ENCODE assay signal across 1 cellular context in the genomic region with DNA sequence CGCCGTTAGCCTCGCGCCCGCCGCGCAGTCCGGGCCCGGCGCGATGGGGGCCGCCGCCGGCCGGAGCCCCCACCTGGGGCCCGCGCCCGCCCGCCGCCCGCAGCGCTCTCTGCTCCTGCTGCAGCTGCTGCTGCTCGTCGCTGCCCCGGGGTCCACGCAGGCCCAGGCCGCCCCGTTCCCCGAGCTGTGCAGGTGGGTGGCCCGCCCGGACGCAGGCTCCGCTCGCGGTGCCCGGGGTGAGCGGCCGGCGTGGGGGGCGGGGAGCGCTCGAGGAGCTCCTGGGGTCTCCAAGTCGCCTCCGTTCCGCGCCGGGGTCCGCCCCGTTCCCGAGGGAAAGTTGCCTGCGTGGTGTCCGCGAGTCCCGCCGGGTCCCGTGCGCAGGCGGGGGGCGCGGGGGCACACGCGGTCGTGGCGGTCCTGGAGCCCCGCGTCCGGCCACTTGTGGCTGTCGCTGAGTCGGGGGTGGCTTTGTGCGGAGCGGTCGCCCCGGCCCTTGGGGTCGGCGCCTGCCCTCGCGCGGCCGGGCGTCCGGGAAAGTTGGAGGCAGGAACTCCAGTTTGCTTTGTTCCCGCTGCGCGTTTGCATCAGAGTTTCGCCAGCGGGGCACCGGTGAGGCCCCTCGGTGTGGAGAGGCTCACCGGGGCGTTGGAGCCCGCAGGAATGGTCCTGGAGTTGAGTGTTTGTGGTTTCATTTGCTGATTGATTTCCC.
TF ChIP-seq lines count a peak whose summit lies in the region.

No MANE protein-coding gene starts in this region.

TF ChIP-seq in HepG2, 621 proteins besides CTCF, POLR2A, EP300 and RAD21 (continued from another document and continues in another):
- TF ChIP-seq ZNF629 (CRISPR knock-in tag; conservative IDR thresholded peaks at IDR 0.05) (0 out of 2 replicates have a peak, but pooled peaks have one; percentile 6), SP2 (CRISPR knock-in tag; IDR thresholded peaks at IDR 0.05) (0 out of 2 replicates have a peak, but pooled peaks have one; percentile 1), NFKB2 (CRISPR knock-in tag; IDR thresholded peaks at IDR 0.05; ENCODE audit: borderline replicate concordance) (peak; percentile 72; the same call in 1 of the 2 replicates), ZNF781 (CRISPR knock-in tag; IDR thresholded peaks at IDR 0.05; ENCODE audit: borderline replicate concordance, not compliant biosample characterization) (no peak), ZNF329 (CRISPR knock-in tag; IDR thresholded peaks at IDR 0.05; ENCODE audit: low read depth) (peak; percentile 25; the same call in 1 of the 2 replicates), ZNF790 (CRISPR knock-in tag; IDR thresholded peaks at IDR 0.05; ENCODE audit: borderline replicate concordance) (peak; percentile 46; the same call in 1 of the 2 replicates), ZNF160 (CRISPR knock-in tag; IDR thresholded peaks at IDR 0.05) (0 out of 2 replicates have a peak, but pooled peaks have one; percentile 34), TMF1 (CRISPR knock-in tag; IDR thresholded peaks at IDR 0.05; ENCODE audit: low read depth) (peak; percentile 84; the same call in 1 of the 2 replicates), NFYB (CRISPR knock-in tag; IDR thresholded peaks at IDR 0.05) (no peak), SMARCC2 (IDR thresholded peaks at IDR 0.05) (no peak), SNAI1 (CRISPR knock-in tag; IDR thresholded peaks at IDR 0.05; ENCODE audit: borderline replicate concordance) (no peak), RXRA (CRISPR knock-in tag; IDR thresholded peaks at IDR 0.05) (0 out of 2 replicates have a peak, but pooled peaks have one; percentile 40), ZNF563 (CRISPR knock-in tag; IDR thresholded peaks at IDR 0.05) (peak; percentile 86), ZNF564 (CRISPR knock-in tag; IDR thresholded peaks at IDR 0.05) (0 out of 2 replicates have a peak, but pooled peaks have one; percentile 57), ZSCAN21 (CRISPR knock-in tag; IDR thresholded peaks at IDR 0.05; ENCODE audit: borderline replicate concordance) (peak; percentile 56; the same call in 1 of the 2 replicates), ZNF343 (CRISPR knock-in tag; IDR thresholded peaks at IDR 0.05) (no peak), PHF8 (CRISPR knock-in tag; IDR thresholded peaks at IDR 0.05) (peak; percentile 69; the same call in 1 of the 2 replicates), REXO4 (CRISPR knock-in tag; IDR thresholded peaks at IDR 0.05; ENCODE audit: borderline replicate concordance) (0 out of 2 replicates have a peak, but pooled peaks have one; percentile 48), ZNF235 (CRISPR knock-in tag; IDR thresholded peaks at IDR 0.05; ENCODE audit: borderline replicate concordance) (peak; percentile 72; the same call in 1 of the 2 replicates), ZIK1 (CRISPR knock-in tag; IDR thresholded peaks at IDR 0.05; ENCODE audit: borderline replicate concordance, low read depth) (peak; percentile 58; the same call in 1 of the 2 replicates), TBL1XR1 (IDR thresholded peaks at IDR 0.05; ENCODE audit: borderline replicate concordance, low read length, partially characterized antibody) (no peak), SIN3B (IDR thresholded peaks at IDR 0.05; ENCODE audit: low read length) (no peak), SRY (CRISPR knock-in tag; IDR thresholded peaks at IDR 0.05) (0 out of 2 replicates have a peak, but pooled peaks have one; percentile 34), ZNF616 (CRISPR knock-in tag; IDR thresholded peaks at IDR 0.05; ENCODE audit: low read depth) (peak; percentile 63; the same call in 1 of the 2 replicates), MYC (CRISPR knock-in tag; IDR thresholded peaks at IDR 0.05; ENCODE audit: borderline replicate concordance) (peak; percentile 38), BORCS8-MEF2B (CRISPR knock-in tag; IDR thresholded peaks at IDR 0.05) (peak; percentile 50; the same call in 1 of the 2 replicates), ZNF709 (CRISPR knock-in tag; IDR thresholded peaks at IDR 0.05) (peak; percentile 2; the same call in 1 of the 2 replicates), ZNF850 (CRISPR knock-in tag; conservative IDR thresholded peaks at IDR 0.05) (peak; percentile 10; the same call in 1 of the 2 replicates), HES4 (CRISPR knock-in tag; IDR thresholded peaks at IDR 0.05; ENCODE audit: borderline replicate concordance) (peak; percentile 88; the same call in 1 of the 2 replicates), TAF15 (IDR thresholded peaks at IDR 0.05; ENCODE audit: low read depth, low read length, poor library complexity, severe bottlenecking) (peak; percentile 45), AGO2 (optimal IDR thresholded peaks at IDR 0.05; ENCODE audit: low read depth, low read length) (peak; percentile 94), ZNF674 (CRISPR knock-in tag; IDR thresholded peaks at IDR 0.05; ENCODE audit: low read depth) (peak; percentile 30; the same call in 1 of the 2 replicates), TCF12 (IDR thresholded peaks at IDR 0.05) (no peak), TCF12 (CRISPR knock-in tag; IDR thresholded peaks at IDR 0.05) (0 out of 2 replicates have a peak, but pooled peaks have one; percentile 64)
- TF ChIP-seq, protein P1, sequence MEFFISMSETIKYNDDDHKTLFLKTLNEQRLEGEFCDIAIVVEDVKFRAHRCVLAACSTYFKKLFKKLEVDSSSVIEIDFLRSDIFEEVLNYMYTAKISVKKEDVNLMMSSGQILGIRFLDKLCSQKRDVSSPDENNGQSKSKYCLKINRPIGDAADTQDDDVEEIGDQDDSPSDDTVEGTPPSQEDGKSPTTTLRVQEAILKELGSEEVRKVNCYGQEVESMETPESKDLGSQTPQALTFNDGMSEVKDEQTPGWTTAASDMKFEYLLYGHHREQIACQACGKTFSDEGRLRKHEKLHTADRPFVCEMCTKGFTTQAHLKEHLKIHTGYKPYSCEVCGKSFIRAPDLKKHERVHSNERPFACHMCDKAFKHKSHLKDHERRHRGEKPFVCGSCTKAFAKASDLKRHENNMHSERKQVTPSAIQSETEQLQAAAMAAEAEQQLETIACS (CRISPR knock-in tag; IDR thresholded peaks at IDR 0.05) = 0 out of 2 replicates have a peak, but pooled peaks have one; percentile 30
- TF ChIP-seq, protein P2, sequence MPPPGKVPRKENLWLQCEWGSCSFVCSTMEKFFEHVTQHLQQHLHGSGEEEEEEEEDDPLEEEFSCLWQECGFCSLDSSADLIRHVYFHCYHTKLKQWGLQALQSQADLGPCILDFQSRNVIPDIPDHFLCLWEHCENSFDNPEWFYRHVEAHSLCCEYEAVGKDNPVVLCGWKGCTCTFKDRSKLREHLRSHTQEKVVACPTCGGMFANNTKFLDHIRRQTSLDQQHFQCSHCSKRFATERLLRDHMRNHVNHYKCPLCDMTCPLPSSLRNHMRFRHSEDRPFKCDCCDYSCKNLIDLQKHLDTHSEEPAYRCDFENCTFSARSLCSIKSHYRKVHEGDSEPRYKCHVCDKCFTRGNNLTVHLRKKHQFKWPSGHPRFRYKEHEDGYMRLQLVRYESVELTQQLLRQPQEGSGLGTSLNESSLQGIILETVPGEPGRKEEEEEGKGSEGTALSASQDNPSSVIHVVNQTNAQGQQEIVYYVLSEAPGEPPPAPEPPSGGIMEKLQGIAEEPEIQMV (CRISPR knock-in tag; IDR thresholded peaks at IDR 0.05; ENCODE audit: low read depth) = 0 out of 2 replicates have a peak, but pooled peaks have one; percentile 71
- TF ChIP-seq, protein P3, sequence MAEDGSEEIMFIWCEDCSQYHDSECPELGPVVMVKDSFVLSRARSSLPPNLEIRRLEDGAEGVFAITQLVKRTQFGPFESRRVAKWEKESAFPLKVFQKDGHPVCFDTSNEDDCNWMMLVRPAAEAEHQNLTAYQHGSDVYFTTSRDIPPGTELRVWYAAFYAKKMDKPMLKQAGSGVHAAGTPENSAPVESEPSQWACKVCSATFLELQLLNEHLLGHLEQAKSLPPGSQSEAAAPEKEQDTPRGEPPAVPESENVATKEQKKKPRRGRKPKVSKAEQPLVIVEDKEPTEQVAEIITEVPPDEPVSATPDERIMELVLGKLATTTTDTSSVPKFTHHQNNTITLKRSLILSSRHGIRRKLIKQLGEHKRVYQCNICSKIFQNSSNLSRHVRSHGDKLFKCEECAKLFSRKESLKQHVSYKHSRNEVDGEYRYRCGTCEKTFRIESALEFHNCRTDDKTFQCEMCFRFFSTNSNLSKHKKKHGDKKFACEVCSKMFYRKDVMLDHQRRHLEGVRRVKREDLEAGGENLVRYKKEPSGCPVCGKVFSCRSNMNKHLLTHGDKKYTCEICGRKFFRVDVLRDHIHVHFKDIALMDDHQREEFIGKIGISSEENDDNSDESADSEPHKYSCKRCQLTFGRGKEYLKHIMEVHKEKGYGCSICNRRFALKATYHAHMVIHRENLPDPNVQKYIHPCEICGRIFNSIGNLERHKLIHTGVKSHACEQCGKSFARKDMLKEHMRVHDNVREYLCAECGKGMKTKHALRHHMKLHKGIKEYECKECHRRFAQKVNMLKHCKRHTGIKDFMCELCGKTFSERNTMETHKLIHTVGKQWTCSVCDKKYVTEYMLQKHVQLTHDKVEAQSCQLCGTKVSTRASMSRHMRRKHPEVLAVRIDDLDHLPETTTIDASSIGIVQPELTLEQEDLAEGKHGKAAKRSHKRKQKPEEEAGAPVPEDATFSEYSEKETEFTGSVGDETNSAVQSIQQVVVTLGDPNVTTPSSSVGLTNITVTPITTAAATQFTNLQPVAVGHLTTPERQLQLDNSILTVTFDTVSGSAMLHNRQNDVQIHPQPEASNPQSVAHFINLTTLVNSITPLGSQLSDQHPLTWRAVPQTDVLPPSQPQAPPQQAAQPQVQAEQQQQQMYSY (CRISPR knock-in tag; IDR thresholded peaks at IDR 0.05) = 0 out of 2 replicates have a peak, but pooled peaks have one; percentile 16
- TF ChIP-seq, protein P4, sequence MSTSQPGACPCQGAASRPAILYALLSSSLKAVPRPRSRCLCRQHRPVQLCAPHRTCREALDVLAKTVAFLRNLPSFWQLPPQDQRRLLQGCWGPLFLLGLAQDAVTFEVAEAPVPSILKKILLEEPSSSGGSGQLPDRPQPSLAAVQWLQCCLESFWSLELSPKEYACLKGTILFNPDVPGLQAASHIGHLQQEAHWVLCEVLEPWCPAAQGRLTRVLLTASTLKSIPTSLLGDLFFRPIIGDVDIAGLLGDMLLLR (CRISPR knock-in tag; IDR thresholded peaks at IDR 0.05) = peak; percentile 77; the same call in 1 of the 2 replicates
- TF ChIP-seq, protein P5, sequence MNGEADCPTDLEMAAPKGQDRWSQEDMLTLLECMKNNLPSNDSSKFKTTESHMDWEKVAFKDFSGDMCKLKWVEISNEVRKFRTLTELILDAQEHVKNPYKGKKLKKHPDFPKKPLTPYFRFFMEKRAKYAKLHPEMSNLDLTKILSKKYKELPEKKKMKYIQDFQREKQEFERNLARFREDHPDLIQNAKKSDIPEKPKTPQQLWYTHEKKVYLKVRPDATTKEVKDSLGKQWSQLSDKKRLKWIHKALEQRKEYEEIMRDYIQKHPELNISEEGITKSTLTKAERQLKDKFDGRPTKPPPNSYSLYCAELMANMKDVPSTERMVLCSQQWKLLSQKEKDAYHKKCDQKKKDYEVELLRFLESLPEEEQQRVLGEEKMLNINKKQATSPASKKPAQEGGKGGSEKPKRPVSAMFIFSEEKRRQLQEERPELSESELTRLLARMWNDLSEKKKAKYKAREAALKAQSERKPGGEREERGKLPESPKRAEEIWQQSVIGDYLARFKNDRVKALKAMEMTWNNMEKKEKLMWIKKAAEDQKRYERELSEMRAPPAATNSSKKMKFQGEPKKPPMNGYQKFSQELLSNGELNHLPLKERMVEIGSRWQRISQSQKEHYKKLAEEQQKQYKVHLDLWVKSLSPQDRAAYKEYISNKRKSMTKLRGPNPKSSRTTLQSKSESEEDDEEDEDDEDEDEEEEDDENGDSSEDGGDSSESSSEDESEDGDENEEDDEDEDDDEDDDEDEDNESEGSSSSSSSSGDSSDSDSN (CRISPR knock-in tag; IDR thresholded peaks at IDR 0.05) = peak; percentile 75
- TF ChIP-seq, protein P6, sequence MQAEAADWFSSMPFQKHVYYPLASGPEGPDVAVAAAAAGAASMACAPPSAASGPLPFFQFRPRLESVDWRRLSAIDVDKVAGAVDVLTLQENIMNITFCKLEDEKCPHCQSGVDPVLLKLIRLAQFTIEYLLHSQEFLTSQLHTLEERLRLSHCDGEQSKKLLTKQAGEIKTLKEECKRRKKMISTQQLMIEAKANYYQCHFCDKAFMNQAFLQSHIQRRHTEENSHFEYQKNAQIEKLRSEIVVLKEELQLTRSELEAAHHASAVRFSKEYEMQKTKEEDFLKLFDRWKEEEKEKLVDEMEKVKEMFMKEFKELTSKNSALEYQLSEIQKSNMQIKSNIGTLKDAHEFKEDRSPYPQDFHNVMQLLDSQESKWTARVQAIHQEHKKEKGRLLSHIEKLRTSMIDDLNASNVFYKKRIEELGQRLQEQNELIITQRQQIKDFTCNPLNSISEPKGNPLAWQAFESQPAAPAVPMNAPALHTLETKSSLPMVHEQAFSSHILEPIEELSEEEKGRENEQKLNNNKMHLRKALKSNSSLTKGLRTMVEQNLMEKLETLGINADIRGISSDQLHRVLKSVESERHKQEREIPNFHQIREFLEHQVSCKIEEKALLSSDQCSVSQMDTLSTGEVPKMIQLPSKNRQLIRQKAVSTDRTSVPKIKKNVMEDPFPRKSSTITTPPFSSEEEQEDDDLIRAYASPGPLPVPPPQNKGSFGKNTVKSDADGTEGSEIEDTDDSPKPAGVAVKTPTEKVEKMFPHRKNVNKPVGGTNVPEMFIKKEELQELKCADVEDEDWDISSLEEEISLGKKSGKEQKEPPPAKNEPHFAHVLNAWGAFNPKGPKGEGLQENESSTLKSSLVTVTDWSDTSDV (CRISPR knock-in tag; IDR thresholded peaks at IDR 0.05) = 0 out of 2 replicates have a peak, but pooled peaks have one; percentile 67
- TF ChIP-seq, protein P7, sequence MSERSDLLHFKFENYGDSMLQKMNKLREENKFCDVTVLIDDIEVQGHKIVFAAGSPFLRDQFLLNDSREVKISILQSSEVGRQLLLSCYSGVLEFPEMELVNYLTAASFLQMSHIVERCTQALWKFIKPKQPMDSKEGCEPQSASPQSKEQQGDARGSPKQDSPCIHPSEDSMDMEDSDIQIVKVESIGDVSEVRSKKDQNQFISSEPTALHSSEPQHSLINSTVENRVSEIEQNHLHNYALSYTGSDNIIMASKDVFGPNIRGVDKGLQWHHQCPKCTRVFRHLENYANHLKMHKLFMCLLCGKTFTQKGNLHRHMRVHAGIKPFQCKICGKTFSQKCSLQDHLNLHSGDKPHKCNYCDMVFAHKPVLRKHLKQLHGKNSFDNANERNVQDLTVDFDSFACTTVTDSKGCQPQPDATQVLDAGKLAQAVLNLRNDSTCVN (CRISPR knock-in tag; IDR thresholded peaks at IDR 0.05; ENCODE audit: borderline replicate concordance) = 0 out of 2 replicates have a peak, but pooled peaks have one; percentile 30
- TF ChIP-seq, protein P8, sequence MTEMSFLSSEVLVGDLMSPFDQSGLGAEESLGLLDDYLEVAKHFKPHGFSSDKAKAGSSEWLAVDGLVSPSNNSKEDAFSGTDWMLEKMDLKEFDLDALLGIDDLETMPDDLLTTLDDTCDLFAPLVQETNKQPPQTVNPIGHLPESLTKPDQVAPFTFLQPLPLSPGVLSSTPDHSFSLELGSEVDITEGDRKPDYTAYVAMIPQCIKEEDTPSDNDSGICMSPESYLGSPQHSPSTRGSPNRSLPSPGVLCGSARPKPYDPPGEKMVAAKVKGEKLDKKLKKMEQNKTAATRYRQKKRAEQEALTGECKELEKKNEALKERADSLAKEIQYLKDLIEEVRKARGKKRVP (CRISPR knock-in tag; IDR thresholded peaks at IDR 0.05) = 0 out of 4 replicates have a peak, but pooled peaks of 1 of the 2 experiments have one; percentile 37
- TF ChIP-seq, protein P9, sequence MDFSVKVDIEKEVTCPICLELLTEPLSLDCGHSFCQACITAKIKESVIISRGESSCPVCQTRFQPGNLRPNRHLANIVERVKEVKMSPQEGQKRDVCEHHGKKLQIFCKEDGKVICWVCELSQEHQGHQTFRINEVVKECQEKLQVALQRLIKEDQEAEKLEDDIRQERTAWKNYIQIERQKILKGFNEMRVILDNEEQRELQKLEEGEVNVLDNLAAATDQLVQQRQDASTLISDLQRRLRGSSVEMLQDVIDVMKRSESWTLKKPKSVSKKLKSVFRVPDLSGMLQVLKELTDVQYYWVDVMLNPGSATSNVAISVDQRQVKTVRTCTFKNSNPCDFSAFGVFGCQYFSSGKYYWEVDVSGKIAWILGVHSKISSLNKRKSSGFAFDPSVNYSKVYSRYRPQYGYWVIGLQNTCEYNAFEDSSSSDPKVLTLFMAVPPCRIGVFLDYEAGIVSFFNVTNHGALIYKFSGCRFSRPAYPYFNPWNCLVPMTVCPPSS (IDR thresholded peaks at IDR 0.05) = no peak
